Comparison of ENCODE assay signal across 8 cellular contexts in genomic region chr21:29301703-29302102, GRCh38. TPM values are rescaled to one million over a fixed set of nuclear protein-coding genes. Genes with fewer than 3 reads are reported as not detected.
DNase-seq lines count a peak whose midpoint lies in the region; ATAC-seq and TF ChIP-seq lines count a peak whose summit lies in the region.

No MANE protein-coding gene starts in this region.

- no peak overlapping the region for H3K18ac ChIP-seq in mesendoderm (ENCODE audit: low read length)

- H4K8ac ChIP-seq in mesendoderm (ENCODE audit: low read depth, low read length) = no peak overlapping the region

- H3K36me3 Mint-ChIP-seq in progenitor cell of endocrine pancreas (ENCODE audit: insufficient read depth) = peaks cover 7% of the 10 kb centered on the region

- peak overlapping the region; percentile 56 for H3K27ac Mint-ChIP-seq in progenitor cell of endocrine pancreas

- no peak overlapping the region for H2BK120ac ChIP-seq in mesendoderm (ENCODE audit: low read depth, low read length)

- WGBS in mesendoderm (ENCODE audit: extremely low coverage, insufficient coverage, low lambda C conversion rate) = no CpG with 5 or more reads among the region's 6 CpGs

- no peak for TF ChIP-seq CTCF in DND-41 (IDR thresholded peaks at IDR 0.05; ENCODE audit: borderline replicate concordance, extremely low read depth, low read length, poor library complexity, severe bottlenecking)
- TF ChIP-seq CTCF in MM.1S (IDR thresholded peaks at IDR 0.05; ENCODE audit: low read length) = no peak
- no peak for TF ChIP-seq CTCF in epithelial cell of esophagus (IDR thresholded peaks at IDR 0.05; ENCODE audit: insufficient read depth, low read depth, low read length, missing control alignments)
- TF ChIP-seq CTCF in progenitor cell of endocrine pancreas (IDR thresholded peaks at IDR 0.05; ENCODE audit: unreplicated experiment) = no peak

- H3K4ac ChIP-seq in mesendoderm (ENCODE audit: low read depth, low read length) = no peak overlapping the region

- H3K27ac ChIP-seq in DND-41 (ENCODE audit: low read length) (no peak overlapping the region), MM.1S (ENCODE audit: low read length) (no peak overlapping the region), mesendoderm (ENCODE audit: low read depth, low read length) (no peak overlapping the region)

- H3K79me2 ChIP-seq in DND-41 (ENCODE audit: insufficient read depth, low read length) (peaks cover 76% of the 10 kb centered on the region), MM.1S (ENCODE audit: low read length) (peaks cover 76% of the 10 kb centered on the region), mesendoderm (ENCODE audit: control insufficient read depth, insufficient read depth, low read length) (peaks cover 65% of the 10 kb centered on the region)

- DNase-seq in DND-41 (no peak), MM.1S (no peak), epithelial cell of esophagus (ENCODE audit: low read depth) (no peak), progenitor cell of endocrine pancreas (ENCODE audit: low spot score, unreplicated experiment) (no peak), nucleus accumbens (lab: John Stamatoyannopoulos, UW) (no peak), mesendoderm (no peak)

- no peak overlapping the region for H3K4me3 ChIP-seq in DND-41 (ENCODE audit: low read depth in 1 of 2, low read length in 2 of 2)
- no peak overlapping the region for H3K4me3 ChIP-seq in MM.1S (ENCODE audit: low read length)
- H3K4me3 ChIP-seq in epithelial cell of esophagus (ENCODE audit: low read length) = peak overlapping the region; percentile 93
- no peak overlapping the region for H3K4me3 ChIP-seq in mesendoderm (ENCODE audit: low read length)

- no peaks in the 10 kb centered on the region; the same call in 1 of the 2 replicates for H3K36me3 ChIP-seq in DND-41 (ENCODE audit: insufficient read depth, low read length)
- no peaks in the 10 kb centered on the region for H3K36me3 ChIP-seq in MM.1S (replicated peaks; ENCODE audit: insufficient read depth, low read length)
- H3K36me3 ChIP-seq in mesendoderm (ENCODE audit: control insufficient read depth, insufficient read depth, low read length) = no peaks in the 10 kb centered on the region

- peak overlapping the region; percentile 57 for H3K4me3 Mint-ChIP-seq in progenitor cell of endocrine pancreas (ENCODE audit: low read depth)

- no peak overlapping the region for H3K56ac ChIP-seq in mesendoderm (ENCODE audit: low read length)

- H3K4me1 ChIP-seq in DND-41 (ENCODE audit: insufficient read depth, low read length) = peaks cover 50% of the 10 kb centered on the region
- H3K4me1 ChIP-seq in MM.1S (ENCODE audit: low read length) = peaks cover 33% of the 10 kb centered on the region
- peaks cover 16% of the 10 kb centered on the region for H3K4me1 ChIP-seq in mesendoderm (ENCODE audit: control insufficient read depth, low read depth, low read length)

- no peaks in the 10 kb centered on the region for H3K27me3 ChIP-seq in DND-41 (ENCODE audit: insufficient read depth, low read length, poor library complexity)
- H3K27me3 ChIP-seq in MM.1S (replicated peaks; ENCODE audit: insufficient read depth, low read length) = no peaks in the 10 kb centered on the region
- no peaks in the 10 kb centered on the region for H3K27me3 ChIP-seq in mesendoderm (ENCODE audit: insufficient read depth, low read length, poor library complexity)

- H3K9me3 Mint-ChIP-seq in progenitor cell of endocrine pancreas (ENCODE audit: low read depth) = peaks cover 8% of the 10 kb centered on the region

- no peak overlapping the region for H2AFZ ChIP-seq in DND-41 (ENCODE audit: low read depth, low read length)
- no peak overlapping the region for H2AFZ ChIP-seq in MM.1S (ENCODE audit: low read length)

- no peak overlapping the region for H3K23ac ChIP-seq in mesendoderm (ENCODE audit: low read length)

- no peak for ATAC-seq in DND-41 (ENCODE audit: insufficient read depth, low read depth)
- ATAC-seq in HG03139 (IDR thresholded peaks at IDR 0.05; ENCODE audit: unreplicated experiment) = no peak
- ATAC-seq in GM18870 (IDR thresholded peaks at IDR 0.05; ENCODE audit: unreplicated experiment) = no peak

- no peak overlapping the region for H2BK15ac ChIP-seq in mesendoderm (replicated peaks; ENCODE audit: low read depth)

- no peak overlapping the region for H2AK5ac ChIP-seq in mesendoderm (ENCODE audit: low read length)

- no peaks in the 10 kb centered on the region for H3K27me3 Mint-ChIP-seq in progenitor cell of endocrine pancreas

- H4K20me1 ChIP-seq in DND-41 (ENCODE audit: insufficient read depth, low read length) = peaks cover 59% of the 10 kb centered on the region
- H4K20me1 ChIP-seq in MM.1S (ENCODE audit: insufficient read depth, low read length) = peaks cover 34% of the 10 kb centered on the region

- H3K9me2 ChIP-seq in MM.1S (replicated peaks; ENCODE audit: insufficient read depth, low read length) = no peaks in the 10 kb centered on the region

- H3F3A ChIP-seq in MM.1S (ENCODE audit: insufficient read depth, low read length) = peaks cover 26% of the 10 kb centered on the region

- H3K79me1 ChIP-seq in mesendoderm (ENCODE audit: low read length) = peaks cover 24% of the 10 kb centered on the region

- no peaks in the 10 kb centered on the region for H3K9me3 ChIP-seq in DND-41 (ENCODE audit: insufficient read depth, low read length, severe bottlenecking)
- H3K9me3 ChIP-seq in MM.1S (replicated peaks; ENCODE audit: insufficient read depth, low read length) = no peaks in the 10 kb centered on the region

- no peak overlapping the region for H4K5ac ChIP-seq in mesendoderm (ENCODE audit: low read length)

- H3K4me1 Mint-ChIP-seq in progenitor cell of endocrine pancreas (ENCODE audit: low read depth) = peaks cover 57% of the 10 kb centered on the region

- H3K9ac ChIP-seq in DND-41 (ENCODE audit: low read depth, low read length) = no peak overlapping the region; the same call in 1 of the 2 replicates
- H3K9ac ChIP-seq in MM.1S (ENCODE audit: low read length) = no peak overlapping the region
- H3K9ac ChIP-seq in mesendoderm (ENCODE audit: low read length) = no peak overlapping the region

- peak overlapping the region; percentile 93 for H3K4me2 ChIP-seq in DND-41 (ENCODE audit: insufficient read depth, low read length)
- H3K4me2 ChIP-seq in MM.1S (ENCODE audit: low read depth, low read length) = 0 out of 2 replicates have a peak overlapping the region, but pooled peaks have one; percentile 97
- H3K4me2 ChIP-seq in mesendoderm (ENCODE audit: low read length) = no peak overlapping the region

- no peak overlapping the region for H2BK5ac ChIP-seq in mesendoderm (ENCODE audit: low read length)

RNA-seq across cellular contexts. Expression of gene BACH1, which starts 3.0 kb away (rescaled TPM):
- 83.2 and 95.5 TPM in 2 replicates for total RNA-seq in progenitor cell of endocrine pancreas
- 25.9 TPM for polyA plus RNA-seq in mesendoderm (2013, experiment 1 of 2)
- polyA plus RNA-seq in mesendoderm (2013, experiment 2 of 2) = 25.8 TPM
